Comparison of ENCODE assay signal across 1 cellular context in genomic region chr19:10543420-10544241, GRCh38.
A peak's percentile ranks its signal among the peaks of the same experiment; 100 is the strongest.
TF ChIP-seq lines count a peak whose summit lies in the region.

ATG4D (plus strand) TSS chr19:10543904; CDS start chr19:10544091, 187 bp downstream.

TF ChIP-seq in K562, 482 proteins besides CTCF, POLR2A, EP300 and RAD21 (continued from another document and continues in another):
- no peak for TF ChIP-seq MGA (IDR thresholded peaks at IDR 0.05)
- no peak for TF ChIP-seq ZFP1 (CRISPR knock-in tag; IDR thresholded peaks at IDR 0.05)
- TF ChIP-seq PREB (CRISPR knock-in tag; IDR thresholded peaks at IDR 0.05) = no peak
- peak; percentile 61; the same call in 1 of the 2 replicates for TF ChIP-seq SMAD4 (CRISPR knock-in tag; conservative IDR thresholded peaks at IDR 0.05)
- no peak for TF ChIP-seq HMG20A (CRISPR knock-in tag; conservative IDR thresholded peaks at IDR 0.05)
- no peak for TF ChIP-seq SAFB (IDR thresholded peaks at IDR 0.05; ENCODE audit: borderline replicate concordance, low read depth, low read length)
- no peak for TF ChIP-seq PKNOX1 (IDR thresholded peaks at IDR 0.05)
- TF ChIP-seq USF1 (CRISPR knock-in tag; IDR thresholded peaks at IDR 0.05) = no peak
- TF ChIP-seq CEBPZ (IDR thresholded peaks at IDR 0.05; ENCODE audit: borderline replicate concordance, low read depth, low read length) = no peak
- no peak for TF ChIP-seq KAT2B (IDR thresholded peaks at IDR 0.05; ENCODE audit: low read depth, low read length)
- no peak for TF ChIP-seq MLX (CRISPR knock-in tag; conservative IDR thresholded peaks at IDR 0.05)
- peak; percentile 98 for TF ChIP-seq VEZF1 (CRISPR knock-in tag; IDR thresholded peaks at IDR 0.05)
- peak; percentile 94 for TF ChIP-seq CBFA2T2 (conservative IDR thresholded peaks at IDR 0.05)
- no peak for TF ChIP-seq BRF2 (IDR thresholded peaks at IDR 0.05; ENCODE audit: borderline replicate concordance, insufficient read depth, insufficient read length)
- no peak for TF ChIP-seq MITF (IDR thresholded peaks at IDR 0.05)
- TF ChIP-seq ZNF324 (CRISPR knock-in tag; IDR thresholded peaks at IDR 0.05) = no peak
- no peak for TF ChIP-seq ZNF431 (CRISPR knock-in tag; IDR thresholded peaks at IDR 0.05)
- TF ChIP-seq SMAD1 (IDR thresholded peaks at IDR 0.05; ENCODE audit: low read depth, low read length, partially characterized antibody) = peak; percentile 45
- TF ChIP-seq PML (IDR thresholded peaks at IDR 0.05; ENCODE audit: low read length) = peak; percentile 39; the same call in 1 of the 2 replicates
- peak; percentile 64; the same call in 1 of the 2 replicates for TF ChIP-seq NFE2 (IDR thresholded peaks at IDR 0.05; ENCODE audit: low read depth)
- TF ChIP-seq SMARCA5 (IDR thresholded peaks at IDR 0.05) = peak; percentile 60; the same call in 1 of the 2 replicates
- TF ChIP-seq JUND (IDR thresholded peaks at IDR 0.05; ENCODE audit: borderline replicate concordance, low read depth, low read length) = 0 out of 2 replicates have a peak, but pooled peaks have one; percentile 20
- no peak for TF ChIP-seq JUND (tag; IDR thresholded peaks at IDR 0.05; ENCODE audit: borderline replicate concordance, low read depth, low read length)
- TF ChIP-seq ZEB2 (IDR thresholded peaks at IDR 0.05) = peak; percentile 96
- peak; percentile 29 to 75; a peak in 3 of 4 replicates for TF ChIP-seq UBTF (IDR thresholded peaks at IDR 0.05; ENCODE audit: borderline replicate concordance in 1 of 2, low read depth in 2 of 2, low read length in 2 of 2)
- no peak for TF ChIP-seq NR1H2 (CRISPR knock-in tag; IDR thresholded peaks at IDR 0.05)
- peak; percentile 99 for TF ChIP-seq HMGN3 (IDR thresholded peaks at IDR 0.05; ENCODE audit: borderline replicate concordance, extremely low read depth, insufficient read length, low read depth, low read length)
